Comparison of ENCODE assay signal across 13 cellular contexts in the genomic region with DNA sequence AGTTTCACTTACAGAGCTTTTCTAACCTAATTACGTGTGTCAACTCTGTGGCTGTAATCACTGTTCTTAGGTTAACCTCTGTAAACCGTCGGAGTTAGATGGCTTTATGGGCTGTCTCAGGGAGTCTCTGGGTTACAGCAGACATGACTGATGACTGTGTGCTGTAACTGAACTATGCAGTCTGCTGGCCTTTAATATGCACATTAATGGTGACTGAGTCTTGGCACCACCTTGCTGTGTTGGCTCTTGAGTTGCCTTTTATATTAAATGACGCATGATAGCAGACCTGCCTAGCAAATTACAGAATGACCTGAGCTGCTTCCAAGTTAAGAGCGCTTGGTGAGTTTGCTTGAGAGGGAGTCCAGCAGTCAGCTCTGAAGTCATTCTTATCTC.
DNase-seq lines count a peak whose midpoint lies in the region; ATAC-seq and TF ChIP-seq lines count a peak whose summit lies in the region.
"Had no signal": no experiment of that assay in that cellular context is flagged by ENCODE, and none has a peak within 500 bp of the region (broad histone marks: within the 10 kb centered on the region; RNA-seq: fewer than 3 reads in every experiment).

No MANE protein-coding gene starts in this region.

- no peaks in the 10 kb centered on the region for H3K27me3 Mint-ChIP-seq in mesothelial cell of epicardium (ENCODE audit: low read depth)
- peaks cover 44% of the 10 kb centered on the region for H3K27me3 Mint-ChIP-seq in activated T-helper 17 cell treated with anti-CD3 and anti-CD28 coated beads, Interleukin-2, amount 50 U/mL, for 72 hours

- H3K4me1 Mint-ChIP-seq in mesothelial cell of epicardium: peaks cover 61% of the 10 kb centered on the region
- peaks cover 4% of the 10 kb centered on the region for H3K4me1 Mint-ChIP-seq in activated T-helper 17 cell treated with anti-CD3 and anti-CD28 coated beads, Interleukin-2, amount 50 U/mL, for 72 hours

- H3K4me3 Mint-ChIP-seq in mesothelial cell of epicardium: no peak overlapping the region
- H3K4me3 Mint-ChIP-seq in activated T-helper 17 cell treated with anti-CD3 and anti-CD28 coated beads, Interleukin-2, amount 50 U/mL, for 72 hours: no peak overlapping the region
- H3K4me3 Mint-ChIP-seq: activated naive CD8-positive, alpha-beta T cell; WTC11 had no signal

- DNase-seq in DMS79 (lab: John Stamatoyannopoulos, UW): peak; percentile 98
- DNase-seq in NCI-H2029 (lab: John Stamatoyannopoulos, UW): peak; percentile 65
- DNase-seq in astrocyte of the hippocampus (ENCODE audit: low read depth, low spot score): peak; percentile 92
- DNase-seq in mesothelial cell of epicardium (ENCODE audit: low spot score in 2 of 2, unreplicated experiment in 2 of 2): no peak
- DNase-seq in putamen (ENCODE audit: low spot score): no peak
- no peak for DNase-seq in superior temporal gyrus (ENCODE audit: extremely low spot score)
- no peak for DNase-seq in NCI-H526 treated with DMSO at 0.1 percent for 48 hours (lab: John Stamatoyannopoulos, UW)
- DNase-seq: C1 segment of cervical spinal cord, lower lobe of right lung, right lobe of liver had no signal

- no peaks in the 10 kb centered on the region for H3K9me3 Mint-ChIP-seq in mesothelial cell of epicardium
- no peaks in the 10 kb centered on the region for H3K9me3 Mint-ChIP-seq in activated T-helper 17 cell treated with anti-CD3 and anti-CD28 coated beads, Interleukin-2, amount 50 U/mL, for 72 hours
- H3K9me3 Mint-ChIP-seq: WTC11 had no signal

- H3K27ac Mint-ChIP-seq in mesothelial cell of epicardium: peak overlapping the region; percentile 87
- no peak overlapping the region for H3K27ac Mint-ChIP-seq in activated T-helper 17 cell treated with anti-CD3 and anti-CD28 coated beads, Interleukin-2, amount 50 U/mL, for 72 hours
- H3K27ac Mint-ChIP-seq: activated naive CD8-positive, alpha-beta T cell; WTC11 had no signal

- no peaks in the 10 kb centered on the region for H3K36me3 Mint-ChIP-seq in mesothelial cell of epicardium
- H3K36me3 Mint-ChIP-seq in activated T-helper 17 cell treated with anti-CD3 and anti-CD28 coated beads, Interleukin-2, amount 50 U/mL, for 72 hours (ENCODE audit: low read depth): no peaks in the 10 kb centered on the region
- H3K36me3 Mint-ChIP-seq: activated naive CD8-positive, alpha-beta T cell; WTC11 had no signal

- ATAC-seq in activated T-helper 17 cell treated with anti-CD3 and anti-CD28 coated beads, Interleukin-2, amount 50 U/mL, for 72 hours (replicated peaks): no peak
- ATAC-seq: right lobe of liver, WTC11 had no signal

- no peak for TF ChIP-seq CTCF in mesothelial cell of epicardium (IDR thresholded peaks at IDR 0.05; ENCODE audit: unreplicated experiment)

Comparison
In these comparisons a context has a peak if more than half of its experiments do, and no peak if none do; other contexts are left out.
1. DNase-seq: peak in DMS79 (single experiment), NCI-H2029 (single experiment) and astrocyte of the hippocampus (single experiment); none in mesothelial cell of epicardium (0 of 2), putamen (single experiment), superior temporal gyrus (single experiment) and NCI-H526 treated with DMSO at 0.1 percent for 48 hours (single experiment).